13 cellular contexts compared by ENCODE assay signal in the genomic region with DNA sequence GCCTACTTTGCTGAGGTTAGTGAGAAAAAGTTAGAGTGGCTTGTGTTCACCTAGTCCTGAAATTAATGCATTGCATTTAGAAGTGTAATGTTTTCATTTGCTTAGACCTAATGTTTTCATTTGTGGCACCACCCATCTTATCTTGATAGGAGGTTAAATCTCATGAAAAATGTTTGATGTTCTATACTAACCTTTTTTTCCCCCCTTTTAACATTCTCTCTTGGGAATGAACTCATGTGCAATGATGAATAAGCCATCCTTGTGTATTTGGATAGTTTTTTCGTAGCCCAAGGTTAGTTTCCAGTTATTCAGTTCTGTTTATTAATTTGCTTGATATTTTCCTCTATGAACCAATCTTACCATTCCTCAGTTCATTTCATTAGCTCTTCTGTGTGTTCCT. TPM values are rescaled to one million over a fixed set of nuclear protein-coding genes. Genes with fewer than 3 reads are reported as not detected.
DNase-seq lines count a peak whose midpoint lies in the region; ATAC-seq and TF ChIP-seq lines count a peak whose summit lies in the region.
"Had no signal": no experiment of that assay in that cellular context is flagged by ENCODE, and none has a peak within 500 bp of the region (broad histone marks: within the 10 kb centered on the region; RNA-seq: fewer than 3 reads in every experiment).

No MANE protein-coding gene starts in this region.

- no peak overlapping the region for H3K27ac Mint-ChIP-seq in progenitor cell of endocrine pancreas
- H3K27ac Mint-ChIP-seq: stimulated activated naive B cell treated with anti-CD40 and anti-IgM and Interleukin-4, amounts not matched to agents 10 μg/mL and 1 μg/mL and 100 μg/mL, for 72 hours had no signal

- peak; percentile 28 for DNase-seq in EL
- no peak for DNase-seq in Panc1 (ENCODE audit: low read depth, low spot score)
- no peak for DNase-seq in esophagus muscularis mucosa (ENCODE audit: extremely low spot score)
- no peak for DNase-seq in progenitor cell of endocrine pancreas (ENCODE audit: low spot score, unreplicated experiment)
- DNase-seq in NCI-H1105 (lab: John Stamatoyannopoulos, UW) = no peak
- no peak for DNase-seq in NOMO-1 (lab: John Stamatoyannopoulos, UW; ENCODE audit: unreplicated experiment in 2 of 2)
- DNase-seq: activated CD4-positive, alpha-beta T cell treated with anti-CD3 and anti-CD28 coated beads, Interleukin-2, amount 50 U/mL, for 4 hours; colonic mucosa; NCI-H1048; OCI-M1; stimulated activated naive B cell treated with anti-CD40 and anti-IgM and Interleukin-4, amounts not matched to agents 10 μg/mL and 1 μg/mL and 100 μg/mL, for 72 hours had no signal

- TF ChIP-seq EP300 in esophagus muscularis mucosa (IDR thresholded peaks at IDR 0.05) = no peak

- intact Hi-C loops in Panc1 (cut with micrococcal nuclease; ENCODE audit: unreplicated experiment) = no loop called here
- intact Hi-C loops in esophagus muscularis mucosa (cut with DNase I) = no loop called here

- CTCF ChIA-PET in Panc1 (lab: Charles Lee) = no interaction called here

- H3K36me3 Mint-ChIP-seq in progenitor cell of endocrine pancreas (ENCODE audit: insufficient read depth) = peaks cover 7% of the 10 kb centered on the region

- no peaks in the 10 kb centered on the region for H3K27me3 Mint-ChIP-seq in progenitor cell of endocrine pancreas
- H3K27me3 Mint-ChIP-seq: stimulated activated naive B cell treated with anti-CD40 and anti-IgM and Interleukin-4, amounts not matched to agents 10 μg/mL and 1 μg/mL and 100 μg/mL, for 72 hours had no signal

- peak overlapping the region; percentile 7; the same call in 1 of the 2 replicates for H3K27ac ChIP-seq in Panc1 (ENCODE audit: low read length)
- H3K27ac ChIP-seq in esophagus muscularis mucosa (replicated peaks in 1 of 4) = peak overlapping the region; percentile 95 to 99 (median 98)
- H3K27ac ChIP-seq: colonic mucosa had no signal

- in situ Hi-C loops in Panc1 (cut with HindIII; ENCODE audit: low pct_unique_long_range_greater_than_20kb, low sequenced_read_pairs) = no loop called here

- no peaks in the 10 kb centered on the region for H3K9me3 ChIP-seq in Panc1 (ENCODE audit: control insufficient read depth, insufficient read depth, low read depth, low read length)
- H3K9me3 ChIP-seq in esophagus muscularis mucosa = no peaks in the 10 kb centered on the region
- H3K9me3 ChIP-seq: colonic mucosa had no signal

- 33% methylated on average over 1 of the region's 1 CpG for WGBS in esophagus muscularis mucosa

- no peak for TF ChIP-seq CTCF in Panc1 (IDR thresholded peaks at IDR 0.05)
- TF ChIP-seq CTCF in esophagus muscularis mucosa (IDR thresholded peaks at IDR 0.05) = no peak
- no peak for TF ChIP-seq CTCF in progenitor cell of endocrine pancreas (IDR thresholded peaks at IDR 0.05; ENCODE audit: unreplicated experiment)

- no peaks in the 10 kb centered on the region for H3K9me3 Mint-ChIP-seq in progenitor cell of endocrine pancreas (ENCODE audit: low read depth)

- no peak overlapping the region for H3K4me3 ChIP-seq in Panc1 (ENCODE audit: low read depth in 2 of 2, low read length in 2 of 2)
- peak overlapping the region; percentile 8 to 99 (median 49) for H3K4me3 ChIP-seq in esophagus muscularis mucosa
- H3K4me3 ChIP-seq: colonic mucosa, skin epidermis had no signal

- peaks cover 10% of the 10 kb centered on the region for H3K4me1 Mint-ChIP-seq in progenitor cell of endocrine pancreas (ENCODE audit: low read depth)

- peaks cover 39% of the 10 kb centered on the region for H3K4me1 ChIP-seq in Panc1 (ENCODE audit: control insufficient read depth, insufficient read depth, low read length)
- peaks cover 23 to 60% (median 54%) of the 10 kb centered on the region in 4 donors for H3K4me1 ChIP-seq in esophagus muscularis mucosa
- H3K4me1 ChIP-seq: colonic mucosa had no signal

- ATAC-seq in Panc1 (no peak), HG03045 (IDR thresholded peaks at IDR 0.05; ENCODE audit: unreplicated experiment) (no peak)
- ATAC-seq: stimulated activated naive B cell treated with anti-CD40 and anti-IgM and Interleukin-4, amounts not matched to agents 10 μg/mL and 1 μg/mL and 100 μg/mL, for 72 hours had no signal

- peak overlapping the region; percentile 17 for H3K4me3 Mint-ChIP-seq in progenitor cell of endocrine pancreas (ENCODE audit: low read depth)
- H3K4me3 Mint-ChIP-seq: stimulated activated naive B cell treated with anti-CD40 and anti-IgM and Interleukin-4, amounts not matched to agents 10 μg/mL and 1 μg/mL and 100 μg/mL, for 72 hours had no signal

- POLR2A ChIA-PET in Panc1 (lab: Charles Lee) = no interaction called here

- H3K36me3 ChIP-seq in Panc1 (ENCODE audit: control insufficient read depth, insufficient read depth, low read length) (peaks cover 3% of the 10 kb centered on the region; the same call in 1 of the 2 replicates), esophagus muscularis mucosa (no peaks in the 10 kb centered on the region)
- H3K36me3 ChIP-seq: colonic mucosa had no signal

- no peak for TF ChIP-seq POLR2A in esophagus muscularis mucosa (IDR thresholded peaks at IDR 0.05; ENCODE audit: low read depth)

- H3K27me3 ChIP-seq in Panc1 (ENCODE audit: control insufficient read depth, insufficient read depth, low read length) (no peaks in the 10 kb centered on the region), esophagus muscularis mucosa (no peaks in the 10 kb centered on the region)
- H3K27me3 ChIP-seq: colonic mucosa had no signal

- no TSS peak for BruUV-seq in Panc1 (replicated peaks; lab: Mats Ljungman, UMichigan)

RNA-seq across cellular contexts. Expression of a gene that starts 2.8 kb away (rescaled TPM):
- total RNA-seq in Panc1 (2021; ENCODE audit: unreplicated experiment) = 32.6 TPM
- polyA plus RNA-seq in Panc1 (2012; ENCODE audit: insufficient read length) = 13.2 TPM
- 10 to 100 TPM; 24.7 to 42.8 (median 39.0) TPM for total RNA-seq in esophagus muscularis mucosa
- 22.7 and 22.9 TPM in 2 replicates for total RNA-seq in progenitor cell of endocrine pancreas

Comparison
In these comparisons a context has a peak if more than half of its experiments do, and no peak if none do; other contexts are left out.
1. H3K4me3 ChIP-seq: peak in esophagus muscularis mucosa (4 of 4); none in Panc1 (0 of 2).